In the genomic region with DNA sequence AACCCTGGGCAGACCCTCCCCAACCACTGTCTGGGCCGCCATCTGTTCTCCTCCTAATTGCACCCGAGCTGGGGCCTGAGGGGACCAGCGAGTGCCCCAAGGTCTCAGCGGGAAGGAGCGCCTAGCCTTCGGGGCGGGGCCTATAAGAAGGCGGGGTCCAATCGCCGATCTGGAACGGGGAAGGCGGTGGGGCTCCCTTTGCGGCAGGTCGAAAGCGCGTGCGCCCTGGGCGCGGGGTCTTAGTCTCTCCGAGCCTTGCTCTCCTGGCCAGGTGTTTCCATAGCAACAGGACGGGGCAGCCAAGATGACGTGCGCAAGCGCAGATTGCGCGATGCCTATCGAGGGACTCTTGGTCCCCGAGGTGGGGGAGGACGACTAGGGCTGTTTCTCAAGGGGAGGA, we compare ENCODE assay signal across 8 cellular contexts. TPM values are rescaled to one million over a fixed set of nuclear protein-coding genes. Genes with fewer than 3 reads are reported as not detected.
A peak's percentile ranks its signal among the peaks of the same experiment; 100 is the strongest.
DNase-seq lines count a peak whose midpoint lies in the region; ATAC-seq, FAIRE-seq and TF ChIP-seq lines count a peak whose summit lies in the region.

No MANE protein-coding gene starts in this region.

- no peak overlapping the region for H2BK120ac ChIP-seq in neuronal stem cell (ENCODE audit: low read depth, low read length)

- H3K4me1 ChIP-seq in ectodermal cell (ENCODE audit: control insufficient read depth, insufficient read depth, low read length) (peaks cover 5% of the 10 kb centered on the region), neuronal stem cell (ENCODE audit: control insufficient read depth in 2 of 2, insufficient read depth in 1 of 2, low read depth in 1 of 2, low read length in 2 of 2) (peaks cover 10 to 18% of the 10 kb centered on the region in 2 donors)

- peak overlapping the region; percentile 84 for H3K4me2 ChIP-seq in neuronal stem cell (ENCODE audit: insufficient read depth, low read length, poor library complexity, severe bottlenecking)

- H3K14ac ChIP-seq in neuronal stem cell (ENCODE audit: low read length), result peak overlapping the region; percentile 42

- peak overlapping the region; percentile 50 for H2AFZ ChIP-seq in neuronal stem cell (ENCODE audit: low read length)

- 2 to 3% methylated on average over 29 of the region's 29 CpGs for WGBS in ectodermal cell, 2 experiments
- WGBS in neuronal stem cell (ENCODE audit: extremely low coverage in 2 of 2, insufficient read length in 2 of 2, insufficient replicate concordance in 1 of 2), 2 donors, result no CpG with 5 or more reads among the region's 29 CpGs

- peak overlapping the region; percentile 92 for H3K18ac ChIP-seq in neuronal stem cell (ENCODE audit: low read length)

- no peak overlapping the region for H2BK5ac ChIP-seq in neuronal stem cell (ENCODE audit: low read length)

- no peak for TF ChIP-seq CTCF in GM06990 (IDR thresholded peaks at IDR 0.05; ENCODE audit: insufficient read depth, low read length, poor library complexity, severe bottlenecking)
- no peak for TF ChIP-seq CTCF in D721Med (IDR thresholded peaks at IDR 0.05; ENCODE audit: insufficient read depth, missing control alignments)

- no peaks in the 10 kb centered on the region for H3K79me1 ChIP-seq in neuronal stem cell (ENCODE audit: low read depth, low read length)

- H4K91ac ChIP-seq in neuronal stem cell (ENCODE audit: low read depth, low read length, poor library complexity), result no peak overlapping the region

- H4K8ac ChIP-seq in neuronal stem cell (ENCODE audit: low read depth, low read length), result no peak overlapping the region

- no peak overlapping the region for H2BK12ac ChIP-seq in neuronal stem cell (ENCODE audit: low read length)

- no peak overlapping the region for H2BK15ac ChIP-seq in neuronal stem cell (ENCODE audit: low read length)

- no peak for FAIRE-seq in D721Med (lab: Jason Lieb, UNC)

- no peak overlapping the region for H3K4ac ChIP-seq in neuronal stem cell (ENCODE audit: low read length)

- no peak for ATAC-seq in GM19324 (IDR thresholded peaks at IDR 0.05; ENCODE audit: low FRiP score, unreplicated experiment)

- no peak overlapping the region for H3K4me3 ChIP-seq in GM06990 (replicated peaks; ENCODE audit: low read depth, low read length)
- H3K4me3 ChIP-seq in ectodermal cell (ENCODE audit: insufficient read depth, low read depth, low read length), result peak overlapping the region; percentile 34
- peak overlapping the region; percentile 20 to 78 for H3K4me3 ChIP-seq in neuronal stem cell (ENCODE audit: low read length in 2 of 2)

- H3K9me3 ChIP-seq in ectodermal cell (ENCODE audit: control insufficient read depth, low read length) (no peaks in the 10 kb centered on the region), neuronal stem cell (replicated peaks in 1 of 2; ENCODE audit: control insufficient read depth in 2 of 2, insufficient read depth in 1 of 2, low read depth in 1 of 2, low read length in 2 of 2) (no peaks in the 10 kb centered on the region)

- H2AK5ac ChIP-seq in neuronal stem cell (ENCODE audit: low read depth, low read length), result no peak overlapping the region

- DNase-seq in GM06990 (ENCODE audit: extremely low read depth, insufficient read length) (peak; percentile 68), NCI-H69 (lab: John Stamatoyannopoulos, UW) (peak; percentile 99), neuronal stem cell (ENCODE audit: low spot score) (peak; percentile 96), COLO668 (lab: John Stamatoyannopoulos, UW; ENCODE audit: unreplicated experiment) (no peak), NCI-H2081 (lab: John Stamatoyannopoulos, UW) (no peak), D721Med (ENCODE audit: insufficient read length, low spot score) (no peak)

- H3K36me3 ChIP-seq in GM06990 (ENCODE audit: control insufficient read depth, insufficient read depth, low read length), result no peaks in the 10 kb centered on the region
- no peaks in the 10 kb centered on the region for H3K36me3 ChIP-seq in ectodermal cell (ENCODE audit: control insufficient read depth, insufficient read depth, low read length)
- peaks cover 0 to 4% of the 10 kb centered on the region in 2 donors for H3K36me3 ChIP-seq in neuronal stem cell (replicated peaks in 1 of 2; ENCODE audit: control insufficient read depth in 2 of 2, insufficient read depth in 2 of 2, low read length in 2 of 2)

- peak overlapping the region; percentile 67 for H3K27ac ChIP-seq in ectodermal cell (ENCODE audit: insufficient read depth, low read depth, low read length, poor library complexity, severe bottlenecking)
- peak overlapping the region; percentile 88 for H3K27ac ChIP-seq in neuronal stem cell (replicated peaks; ENCODE audit: low read length)

- no peak overlapping the region for H3K23ac ChIP-seq in neuronal stem cell (ENCODE audit: low read depth, low read length, poor library complexity)

- peak overlapping the region; percentile 22 for H3K9ac ChIP-seq in neuronal stem cell (ENCODE audit: low read depth, low read length, poor library complexity)

- H3K27me3 ChIP-seq in GM06990 (replicated peaks; ENCODE audit: control insufficient read depth, insufficient read depth, low read length) (no peaks in the 10 kb centered on the region; the same call in none of the 2 replicates), ectodermal cell (ENCODE audit: control insufficient read depth, insufficient read depth, low read length, poor library complexity, severe bottlenecking) (peaks cover 33% of the 10 kb centered on the region), neuronal stem cell (ENCODE audit: control insufficient read depth in 3 of 3, insufficient read depth in 3 of 3, low read depth in 1 of 3, low read length in 3 of 3) (peaks cover 0 to 8% (median 5%) of the 10 kb centered on the region in 3 experiments)

RNA-seq across cellular contexts. Expression of gene MAST1, which starts 2.8 kb away (rescaled TPM):
- polyA plus RNA-seq in ectodermal cell (2013, experiment 1 of 4), result 20.7 TPM
- 17.8 TPM for polyA plus RNA-seq in ectodermal cell (2013, experiment 2 of 4)
- 16.3 TPM for polyA plus RNA-seq in ectodermal cell (2013, experiment 3 of 4)
- 14.1 TPM for polyA plus RNA-seq in ectodermal cell (2013, experiment 4 of 4)
- 11.7 TPM for polyA plus RNA-seq in neuronal stem cell (2013, experiment 1 of 2)
- 10.6 TPM for polyA plus RNA-seq in neuronal stem cell (2013, experiment 2 of 2)

RNA-seq across cellular contexts. Expression of gene RTBDN, which starts 6.7 kb away (rescaled TPM):
- not detected for polyA plus RNA-seq in ectodermal cell (2013, experiment 1 of 4)
- polyA plus RNA-seq in ectodermal cell (2013, experiment 2 of 4), result 0.23 TPM
- not detected for polyA plus RNA-seq in ectodermal cell (2013, experiment 3 of 4)
- polyA plus RNA-seq in ectodermal cell (2013, experiment 4 of 4), result 0.36 TPM
- 0.24 TPM for polyA plus RNA-seq in neuronal stem cell (2013, experiment 1 of 2)
- polyA plus RNA-seq in neuronal stem cell (2013, experiment 2 of 2), result 0.19 TPM

RNA-seq across cellular contexts. Expression of gene RNASEH2A, which starts 34.7 kb away (rescaled TPM):
- 86.4 TPM for polyA plus RNA-seq in ectodermal cell (2013, experiment 1 of 4)
- polyA plus RNA-seq in ectodermal cell (2013, experiment 2 of 4), result 81.8 TPM
- polyA plus RNA-seq in ectodermal cell (2013, experiment 3 of 4), result 66.9 TPM
- polyA plus RNA-seq in ectodermal cell (2013, experiment 4 of 4), result 64.8 TPM
- 28.6 TPM for polyA plus RNA-seq in neuronal stem cell (2013, experiment 1 of 2)
- polyA plus RNA-seq in neuronal stem cell (2013, experiment 2 of 2), result 28.7 TPM

RNA-seq across cellular contexts. Expression of gene THSD8, which starts 39.2 kb away (rescaled TPM):
- 31.0 TPM for polyA plus RNA-seq in ectodermal cell (2013, experiment 1 of 4)
- 34.3 TPM for polyA plus RNA-seq in ectodermal cell (2013, experiment 2 of 4)
- 16.1 TPM for polyA plus RNA-seq in ectodermal cell (2013, experiment 3 of 4)
- polyA plus RNA-seq in ectodermal cell (2013, experiment 4 of 4), result 19.4 TPM
- polyA plus RNA-seq in neuronal stem cell (2013, experiment 1 of 2), result 26.3 TPM
- polyA plus RNA-seq in neuronal stem cell (2013, experiment 2 of 2), result 22.2 TPM

RNA-seq across cellular contexts. Expression of gene PRDX2, which starts 39.5 kb away (rescaled TPM):
- 529 TPM for polyA plus RNA-seq in ectodermal cell (2013, experiment 1 of 4)
- 504 TPM for polyA plus RNA-seq in ectodermal cell (2013, experiment 2 of 4)
- 435 TPM for polyA plus RNA-seq in ectodermal cell (2013, experiment 3 of 4)
- 470 TPM for polyA plus RNA-seq in ectodermal cell (2013, experiment 4 of 4)
- polyA plus RNA-seq in neuronal stem cell (2013, experiment 1 of 2), result 509 TPM
- 486 TPM for polyA plus RNA-seq in neuronal stem cell (2013, experiment 2 of 2)

Comparison
In these comparisons a context has a peak if more than half of its experiments do, and no peak if none do; other contexts are left out.
1. DNase-seq: peak in GM06990 (single experiment), NCI-H69 (single experiment) and neuronal stem cell (single experiment); none in COLO668 (single experiment), NCI-H2081 (0 of 2) and D721Med (single experiment).